1 cellular context compared by ENCODE assay signal in the genomic region with DNA sequence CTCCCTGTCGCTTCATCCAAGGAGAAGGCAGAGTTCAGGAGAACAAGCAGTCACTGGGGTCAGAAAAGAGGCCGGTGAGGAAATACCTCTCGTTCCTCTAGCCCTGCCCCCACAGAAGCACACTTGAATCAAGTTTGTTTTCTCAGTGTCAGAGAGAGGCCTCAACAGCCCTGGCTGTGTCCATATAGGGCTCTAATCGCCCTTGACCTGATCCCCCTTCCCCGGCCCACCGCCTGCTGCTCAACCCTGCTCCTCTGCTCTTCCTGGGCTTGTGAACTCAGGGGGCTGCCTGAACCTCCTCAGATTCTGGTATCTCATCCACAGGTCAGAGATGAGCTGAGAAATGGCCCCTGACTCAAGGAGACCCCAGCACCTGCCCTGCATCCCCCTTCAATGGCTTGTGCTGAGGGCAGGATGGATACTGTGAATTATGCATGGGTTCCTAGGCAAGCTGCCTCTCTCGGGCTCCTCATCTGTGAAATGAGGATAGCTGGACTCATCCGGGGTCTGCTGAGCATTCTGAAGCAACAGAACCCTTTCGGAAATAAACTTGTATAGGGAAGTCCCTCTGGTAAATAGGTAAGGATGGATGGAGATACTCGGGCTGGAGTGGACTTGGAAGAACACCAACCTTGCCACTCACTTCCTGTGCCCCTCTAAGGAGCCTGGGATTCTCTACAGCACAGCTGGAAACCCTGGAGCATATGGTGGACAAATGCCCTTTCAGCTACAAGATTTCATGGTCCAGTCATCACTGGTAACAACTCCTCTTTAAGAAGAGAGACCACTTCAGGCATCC.
TF ChIP-seq lines count a peak whose summit lies in the region.

No MANE protein-coding gene starts in this region.

TF ChIP-seq in WTC11, 78 proteins besides CTCF, POLR2A, EP300 and RAD21 (continued from another document):
- TF ChIP-seq STAT6 (CRISPR knock-in tag; conservative IDR thresholded peaks at IDR 0.05; ENCODE audit: low read depth) (no peak), SOX15 (CRISPR knock-in tag; IDR thresholded peaks at IDR 0.05) (no peak), TEAD1 (CRISPR knock-in tag; IDR thresholded peaks at IDR 0.05) (no peak), ATF1 (CRISPR knock-in tag; IDR thresholded peaks at IDR 0.05) (no peak), JAZF1 (CRISPR knock-in tag; IDR thresholded peaks at IDR 0.05) (no peak), ZNF219 (CRISPR knock-in tag; IDR thresholded peaks at IDR 0.05; ENCODE audit: borderline replicate concordance) (no peak), SP1 (CRISPR knock-in tag; conservative IDR thresholded peaks at IDR 0.05) (no peak), GRHL2 (CRISPR knock-in tag; IDR thresholded peaks at IDR 0.05; ENCODE audit: insufficient replicate concordance, severe bottlenecking) (no peak)
- TF ChIP-seq, protein P1, sequence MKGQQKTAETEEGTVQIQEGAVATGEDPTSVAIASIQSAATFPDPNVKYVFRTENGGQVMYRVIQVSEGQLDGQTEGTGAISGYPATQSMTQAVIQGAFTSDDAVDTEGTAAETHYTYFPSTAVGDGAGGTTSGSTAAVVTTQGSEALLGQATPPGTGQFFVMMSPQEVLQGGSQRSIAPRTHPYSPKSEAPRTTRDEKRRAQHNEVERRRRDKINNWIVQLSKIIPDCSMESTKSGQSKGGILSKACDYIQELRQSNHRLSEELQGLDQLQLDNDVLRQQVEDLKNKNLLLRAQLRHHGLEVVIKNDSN (CRISPR knock-in tag; IDR thresholded peaks at IDR 0.05), result no peak
TF ChIP-seq in WTC11: peak in this region for 0.
